Comparison of ENCODE assay signal across 19 cellular contexts in the genomic region with DNA sequence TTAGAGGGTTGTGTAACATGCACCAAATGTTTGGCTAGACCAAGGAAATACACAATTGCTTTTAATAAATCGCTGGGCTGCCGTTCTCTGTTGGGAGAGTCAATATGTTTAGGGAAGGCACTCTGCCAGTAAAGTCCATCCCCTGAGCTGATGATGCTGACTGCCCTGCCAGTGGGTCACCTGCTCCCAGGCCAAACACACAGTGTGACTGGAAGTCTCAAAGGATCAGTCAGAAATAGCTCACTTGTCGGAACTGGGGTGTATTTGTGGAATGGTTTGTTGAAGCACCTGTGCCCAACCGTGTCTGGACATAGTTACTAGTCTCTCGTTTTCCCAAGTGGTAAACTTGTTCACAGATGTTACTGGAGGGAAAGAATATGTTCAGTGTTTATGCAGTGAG. TPM values are rescaled to one million over a fixed set of nuclear protein-coding genes. Genes with fewer than 3 reads are reported as not detected.
"Had no signal": no experiment of that assay in that cellular context is flagged by ENCODE, and none has a peak within 500 bp of the region (broad histone marks: within the 10 kb centered on the region; RNA-seq: fewer than 3 reads in every experiment).

No MANE protein-coding gene starts in this region.

- H3K9ac ChIP-seq: neural progenitor cell had no signal

- H3K27ac ChIP-seq: ascending aorta, colonic mucosa, left lung, neural progenitor cell, psoas muscle, right atrium auricular region, tibial artery, uterus, WERI-Rb-1 had no signal

- H3K9me3 ChIP-seq: ascending aorta, colonic mucosa, left lung, psoas muscle, right atrium auricular region, tibial artery, uterus had no signal

- H3K27me3 ChIP-seq: ascending aorta, colonic mucosa, left lung, neural progenitor cell, right atrium auricular region, tibial artery, uterus had no signal

- H3K4me3 ChIP-seq: ascending aorta, colonic mucosa, left lung, lung, neural progenitor cell, psoas muscle, right atrium auricular region, tibial artery, uterus had no signal

- H2AFZ ChIP-seq: neural progenitor cell had no signal

- H3K4me1 ChIP-seq: ascending aorta, colonic mucosa, left lung, neural progenitor cell, psoas muscle, right atrium auricular region, tibial artery, uterus had no signal

- ATAC-seq: left lung; naive thymus-derived CD8-positive, alpha-beta T cell; psoas muscle; T-cell had no signal

- H3K4me2 ChIP-seq: neural progenitor cell had no signal

- H3K36me3 ChIP-seq: ascending aorta, colonic mucosa, left lung, neural progenitor cell, right atrium auricular region, tibial artery, uterus, WERI-Rb-1 had no signal

- DNase-seq: activated CD4-positive, alpha-beta T cell treated with anti-CD3 and anti-CD28 coated beads, Interleukin-2, amount 50 U/mL, for 1 hour; activated CD4-positive, CD25-positive, alpha-beta regulatory T cell treated with anti-CD3 and anti-CD28 coated beads, Interleukin-2, amount 50 U/mL, for 72 hours; activated gamma-delta T cell treated with Interleukin-2 at 50 U/mL for 16 hours; activated T-cell treated with anti-CD3 and anti-CD28 coated beads, Interleukin-2, amount 50 U/mL, for 1 hour; colonic mucosa; left lung; naive thymus-derived CD8-positive, alpha-beta T cell; psoas muscle; stimulated activated CD4-positive, alpha-beta T cell treated with anti-CD3 and anti-CD28 coated beads, Interleukin-1b, Interleukin-23, amount 100 ng/mL, for 48 hours; substantia nigra; T-cell; tibial artery; uterus; WERI-Rb-1 had no signal

RNA-seq across cellular contexts. Expression of a gene that starts 17.8 kb away (rescaled TPM):
- total RNA-seq: ascending aorta, osteocyte, right atrium auricular region had no signal
- polyA plus RNA-seq: naive thymus-derived CD8-positive, alpha-beta T cell had no signal

RNA-seq across cellular contexts. Expression of a gene that starts 33.5 kb away (rescaled TPM):
- total RNA-seq: naive thymus-derived CD8-positive, alpha-beta T cell had no signal
- polyA plus RNA-seq: naive thymus-derived CD8-positive, alpha-beta T cell had no signal
